ENCODE assay signal across 16 cellular contexts in genomic region chr2:20236496-20236895, GRCh38. TPM values are rescaled to one million over a fixed set of nuclear protein-coding genes. Genes with fewer than 3 reads are reported as not detected.
A peak's percentile ranks its signal among the peaks of the same experiment; 100 is the strongest.
DNase-seq lines count a peak whose midpoint lies in the region; ATAC-seq, FAIRE-seq and TF ChIP-seq lines count a peak whose summit lies in the region.
"Had no signal": no experiment of that assay in that cellular context is flagged by ENCODE, and none has a peak within 500 bp of the region (broad histone marks: within the 10 kb centered on the region; RNA-seq: fewer than 3 reads in every experiment).

No MANE protein-coding gene starts in this region.

- H3K56ac ChIP-seq in IMR-90 (ENCODE audit: extremely low read depth, insufficient read depth, low read length): no peak overlapping the region

- no peak overlapping the region for H4K5ac ChIP-seq in IMR-90 (ENCODE audit: low read depth, low read length)

- peak overlapping the region; percentile 27 for H3K4me3 Mint-ChIP-seq in type B pancreatic cell
- H3K4me3 Mint-ChIP-seq: B cell; CD4-positive, CD25-positive, alpha-beta regulatory T cell had no signal

- H3K9ac ChIP-seq in IMR-90 (ENCODE audit: low read depth, low read length) (no peak overlapping the region), K562 (ENCODE audit: insufficient read depth in 1 of 2, low read depth in 2 of 2, low read length in 2 of 2) (no peak overlapping the region)

- no peak for TF ChIP-seq EP300 in K562 (IDR thresholded peaks at IDR 0.05; ENCODE audit: low read length)

- POLR2A ChIA-PET in IMR-90 (lab: Charles Lee; ENCODE audit: unreplicated experiment): no interaction called here
- POLR2A ChIA-PET in K562 (lab: Yijun Ruan, JAX): no interaction called here

- H3K9me1 ChIP-seq in IMR-90 (ENCODE audit: insufficient read depth, low read length): peaks cover 2% of the 10 kb centered on the region; the same call in 1 of the 2 replicates
- H3K9me1 ChIP-seq in K562 (ENCODE audit: control insufficient read depth, insufficient read depth, low read length): no peaks in the 10 kb centered on the region

- H3K4me1 ChIP-seq in IMR-90 (ENCODE audit: control insufficient read depth, insufficient read depth, low read length) (no peaks in the 10 kb centered on the region), K562 (replicated peaks in 1 of 2; ENCODE audit: control insufficient read depth in 2 of 2, insufficient read depth in 2 of 2, low read length in 2 of 2) (no peaks in the 10 kb centered on the region; a peak in 1 of 5 replicates), foreskin keratinocyte (peaks cover 32% of the 10 kb centered on the region)

- no peak overlapping the region for H2BK15ac ChIP-seq in IMR-90 (ENCODE audit: low read depth, low read length)

- no peaks in the 10 kb centered on the region for H3K36me3 Mint-ChIP-seq in type B pancreatic cell
- H3K36me3 Mint-ChIP-seq: CD4-positive, CD25-positive, alpha-beta regulatory T cell had no signal

- H3K4me2 ChIP-seq in IMR-90 (ENCODE audit: low read depth, low read length) (no peak overlapping the region), K562 (ENCODE audit: insufficient read depth, low read length) (no peak overlapping the region)

- in situ Hi-C loops in IMR-90 (cut with MboI; ENCODE audit: low sequenced_read_pairs): no loop called here
- in situ Hi-C loops in K562 (cut with MboI): no loop called here

- dilution Hi-C loops in IMR-90 (cut with HindIII; ENCODE audit: low sequenced_read_pairs, unreplicated experiment): no loop called here

- H3K9me3 Mint-ChIP-seq in type B pancreatic cell: no peaks in the 10 kb centered on the region

- H3K4me3 ChIP-seq in IMR-90 (ENCODE audit: insufficient read depth, low read depth, low read length) (no peak overlapping the region), K562 (no peak overlapping the region)
- H3K4me3 ChIP-seq: SJSA1 had no signal

- TF ChIP-seq RAD21 in IMR-90 (IDR thresholded peaks at IDR 0.05; ENCODE audit: low read length) (no peak), K562 (CRISPR knock-in tag; conservative IDR thresholded peaks at IDR 0.05 in 1 of 2, IDR thresholded peaks at IDR 0.05 in 1 of 2) (no peak)

- ATAC-seq in IMR-90 (ENCODE audit: low read depth): no peak
- ATAC-seq in K562: no peak; the same call in 2 of the 3 replicates
- ATAC-seq in foreskin keratinocyte: peak; percentile 33
- ATAC-seq in HG03439 (IDR thresholded peaks at IDR 0.05; ENCODE audit: unreplicated experiment): no peak
- no peak for ATAC-seq in HG03139 (IDR thresholded peaks at IDR 0.05; ENCODE audit: unreplicated experiment)

- CTCF ChIA-PET in IMR-90 (lab: Yijun Ruan, JAX) (no interaction called here), K562 (lab: Yijun Ruan, JAX; ENCODE audit: low intra/inter-chr PET ratio) (no interaction called here)

- no peaks in the 10 kb centered on the region for H3K79me2 ChIP-seq in K562 (ENCODE audit: control insufficient read depth, insufficient read depth, low read length)

- no peaks in the 10 kb centered on the region for H3K79me1 ChIP-seq in IMR-90 (ENCODE audit: low read depth in 1 of 2, low read length in 2 of 2)

- H3K4me1 Mint-ChIP-seq in type B pancreatic cell (ENCODE audit: unreplicated experiment): peaks cover 12% of the 10 kb centered on the region

- TF ChIP-seq POLR2A in IMR-90 (IDR thresholded peaks at IDR 0.05; ENCODE audit: low read depth, low read length): no peak
- TF ChIP-seq POLR2A in K562 (conservative IDR thresholded peaks at IDR 0.05): no peak

- no peaks in the 10 kb centered on the region for H3K27me3 ChIP-seq in IMR-90 (ENCODE audit: control insufficient read depth, insufficient read depth, low read length)
- peaks cover 8 to 18% of the 10 kb centered on the region in 2 experiments; a peak in 4 of 5 replicates for H3K27me3 ChIP-seq in K562 (ENCODE audit: control insufficient read depth in 2 of 2, insufficient read depth in 2 of 2, low read length in 2 of 2)
- no peaks in the 10 kb centered on the region for H3K27me3 ChIP-seq in foreskin keratinocyte
- H3K27me3 ChIP-seq: SJSA1 had no signal

- no peak overlapping the region for H4K91ac ChIP-seq in IMR-90 (ENCODE audit: insufficient read depth, low read depth, low read length)

- H3K36me3 ChIP-seq in IMR-90 (ENCODE audit: control insufficient read depth, insufficient read depth, low read length) (no peaks in the 10 kb centered on the region), K562 (ENCODE audit: control insufficient read depth, insufficient read depth, low read length) (no peaks in the 10 kb centered on the region)
- H3K36me3 ChIP-seq: SJSA1 had no signal

- H3K27ac ChIP-seq in IMR-90 (ENCODE audit: insufficient read depth, low read length) (no peak overlapping the region), K562 (ENCODE audit: extremely low read depth, low read depth, low read length) (no peak overlapping the region), foreskin keratinocyte (peak overlapping the region; percentile 93)
- H3K27ac ChIP-seq: SJSA1 had no signal

- intact Hi-C loops in IMR-90 (cut with micrococcal nuclease): no loop called here
- intact Hi-C loops in K562 (cut with micrococcal nuclease): no loop called here

- H2AFZ ChIP-seq in IMR-90 (replicated peaks; ENCODE audit: low read length, poor library complexity) (no peak overlapping the region), K562 (ENCODE audit: low read depth, low read length) (0 out of 2 replicates have a peak overlapping the region, but pooled peaks have one; percentile 37)

- no peak overlapping the region for H2AK5ac ChIP-seq in IMR-90 (ENCODE audit: low read depth, low read length)

- no peak overlapping the region for H3K14ac ChIP-seq in IMR-90 (replicated peaks; ENCODE audit: low read depth, low read length)

- BruUV-seq in IMR-90 (replicated peaks; lab: Mats Ljungman, UMichigan) (no TSS peak), K562 (replicated peaks; lab: Mats Ljungman, UMichigan) (no TSS peak)

- peak overlapping the region; percentile 93 for H3K27ac Mint-ChIP-seq in type B pancreatic cell
- H3K27ac Mint-ChIP-seq: B cell; CD4-positive, CD25-positive, alpha-beta regulatory T cell had no signal

- H4K8ac ChIP-seq in IMR-90 (ENCODE audit: low read depth in 2 of 2, low read length in 2 of 2): no peak overlapping the region

- no peak overlapping the region for H2BK20ac ChIP-seq in IMR-90 (ENCODE audit: low read depth, low read length)

- H3K27me3 Mint-ChIP-seq in type B pancreatic cell: no peaks in the 10 kb centered on the region

- 0 out of 2 replicates have a peak overlapping the region, but pooled peaks have one; percentile 42 for H3K23ac ChIP-seq in IMR-90 (ENCODE audit: low read depth, low read length)

- H4K20me1 ChIP-seq in IMR-90 (ENCODE audit: insufficient read depth, low read length): no peaks in the 10 kb centered on the region
- no peaks in the 10 kb centered on the region for H4K20me1 ChIP-seq in K562 (replicated peaks; ENCODE audit: control insufficient read depth, insufficient read depth, low read length)

- no peak overlapping the region for H3K18ac ChIP-seq in IMR-90 (ENCODE audit: low read depth, low read length)

- H3K9me3 ChIP-seq in IMR-90 (ENCODE audit: control insufficient read depth, insufficient read depth, low read length): peaks cover 2% of the 10 kb centered on the region; the same call in 1 of the 2 replicates
- no peaks in the 10 kb centered on the region for H3K9me3 ChIP-seq in K562 (replicated peaks; ENCODE audit: control insufficient read depth, insufficient read depth, low read depth, low read length)

- no peak overlapping the region for H2BK120ac ChIP-seq in IMR-90 (ENCODE audit: low read depth, low read length)

- DNase-seq in IMR-90 (no peak), K562 (ENCODE audit: extremely low read depth in 1 of 4, low spot score in 3 of 4) (no peak), foreskin keratinocyte (peak; percentile 87 to 94), type B pancreatic cell (ENCODE audit: extremely low spot score, unreplicated experiment) (no peak), NOMO-1 (lab: John Stamatoyannopoulos, UW; ENCODE audit: unreplicated experiment in 2 of 2) (no peak)
- DNase-seq: CD4-positive, CD25-positive, alpha-beta regulatory T cell; DMS53; NCI-H187 treated with DMSO at 0.1 percent for 48 hours; NCI-H446; NCI-H69; NK-92 treated with Interleukin-12 subunit alpha and Interleukin-12 subunit beta, amount 100 ng/mL, for 24 hours; OCI-M1 had no signal

- H2AK9ac ChIP-seq in IMR-90 (replicated peaks; ENCODE audit: low read depth, low read length, poor library complexity): no peak overlapping the region

- FAIRE-seq in K562 (lab: Jason Lieb, UNC): no peak

- WGBS in IMR-90 (ENCODE audit: extremely low coverage in 2 of 2, insufficient read length in 1 of 2), 2 experiments: 80% methylated on average over 1 of the region's 5 CpGs; no CpG with 5 or more reads in 1 of the 2 experiments
- WGBS in K562 (ENCODE audit: insufficient coverage, low coverage, missing lambda C conversion rate): 8% methylated on average over 5 of the region's 5 CpGs

- TF ChIP-seq CTCF in IMR-90 (conservative IDR thresholded peaks at IDR 0.05; ENCODE audit: low read depth, low read length): no peak
- no peak for TF ChIP-seq CTCF in K562 (IDR thresholded peaks at IDR 0.05 in 2 of 3, conservative IDR thresholded peaks at IDR 0.05 in 1 of 3; ENCODE audit: insufficient read depth in 2 of 3, low read depth in 1 of 3, low read length in 3 of 3)
- TF ChIP-seq CTCF in foreskin keratinocyte (conservative IDR thresholded peaks at IDR 0.05): no peak
- no peak for TF ChIP-seq CTCF in type B pancreatic cell (conservative IDR thresholded peaks at IDR 0.05)

- H2BK5ac ChIP-seq in IMR-90 (ENCODE audit: low read depth, low read length, poor library complexity, severe bottlenecking): no peak overlapping the region

- H3K4ac ChIP-seq in IMR-90 (ENCODE audit: low read depth, low read length): no peak overlapping the region; the same call in 1 of the 2 replicates

RNA-seq across cellular contexts. Expression of gene SDC1, which starts 11.6 kb away (rescaled TPM):
- 22.0 and 23.6 TPM in 2 replicates for total RNA-seq in IMR-90 (2012; rRNA removed)
- 28.3 and 38.8 TPM in 2 replicates for polyA plus RNA-seq in IMR-90 (2012; rRNA removed)
- 21.6 and 39.0 TPM in 2 replicates for polyA plus RNA-seq in IMR-90 (2012; cell fraction: cytosol; rRNA removed)
- polyA plus RNA-seq in IMR-90 (2012; cell fraction: nucleus; rRNA removed; ENCODE audit: low replicate concordance): 9.4 and 21.6 TPM in 2 replicates
- total RNA-seq in K562 (2011; cell fraction: chromatin; rRNA removed; ENCODE audit: low replicate concordance): 0.28 and 0.90 TPM in 2 replicates
- total RNA-seq in K562 (2011; cell fraction: nucleolus; rRNA removed): 0.39 and 1.3 TPM in 2 replicates
- total RNA-seq in K562 (2011; cell fraction: nucleoplasm; rRNA removed): 0.37 and 0.46 TPM in 2 replicates
- total RNA-seq in K562 (2014; rRNA removed): 1.5 and 1.7 TPM in 2 replicates
- total RNA-seq in K562 (2014; rRNA removed; fragmentation: Illumina TruSeq; extraction: Trizol): 0.35 and 0.40 TPM in 2 replicates
- total RNA-seq in K562 (2015; rRNA removed; fragmentation: Illumina TruSeq; extraction: Trizol): 1.4 and 1.6 TPM in 2 replicates
- total RNA-seq in K562 (2021): 2.7 TPM in 2 replicates
- polyA plus RNA-seq in K562 (2011; rRNA removed): 0.39 and 2.7 TPM in 2 replicates
- polyA plus RNA-seq in K562 (2011; cell fraction: cytosol; rRNA removed): 2.3 and 2.9 TPM in 2 replicates
- 0.34 and 2.7 TPM in 2 replicates for polyA plus RNA-seq in K562 (2011; cell fraction: nucleus; rRNA removed)
- polyA plus RNA-seq in K562 (2012): 0.86 and 0.90 TPM in 2 replicates
- 0.49 and 1.2 TPM in 2 replicates for polyA plus RNA-seq in K562 (2014; fragmentation: Illumina TruSeq; extraction: Trizol)
- under 1 TPM; 0.06 to 0.14 TPM for polyA plus RNA-seq in K562 (2014; fragmentation: Nextera tagmentation; extraction: Ambion mirVana)
- 1.1 and 1.8 TPM in 2 replicates for polyA plus RNA-seq in K562 (2014; rRNA removed)
- polyA minus RNA-seq in K562 (2011; rRNA and poly(A)+ RNA removed): 0.39 and 1.3 TPM in 2 replicates
- polyA minus RNA-seq in K562 (2011; cell fraction: cytosol; rRNA and poly(A)+ RNA removed): 0.57 and 3.1 TPM in 2 replicates
- polyA minus RNA-seq in K562 (2011; cell fraction: nucleus; rRNA and poly(A)+ RNA removed): 0.13 and 0.56 TPM in 2 replicates
- 1,300 and 1,305 TPM in 2 replicates for total RNA-seq in foreskin keratinocyte
- 824 and 890 TPM in 2 replicates for polyA plus RNA-seq in foreskin keratinocyte
- total RNA-seq in type B pancreatic cell (ENCODE audit: low replicate concordance): 164 and 375 TPM in 2 replicates
- total RNA-seq: B cell; CD4-positive, CD25-positive, alpha-beta regulatory T cell had no signal
- polyA plus RNA-seq: CD4-positive, CD25-positive, alpha-beta regulatory T cell had no signal

Comparison
In these comparisons a context has a peak if more than half of its experiments do, and no peak if none do; other contexts are left out.
1. DNase-seq: peak in foreskin keratinocyte (2 of 2); none in IMR-90 (single experiment), K562 (0 of 4), type B pancreatic cell (single experiment) and NOMO-1 (0 of 2).